In genomic region chr16:68469728-68470460, GRCh38 we compare ENCODE assay signal across 8 cellular contexts. TPM values are rescaled to one million over a fixed set of nuclear protein-coding genes. Genes with fewer than 3 reads are reported as not detected.
A peak's percentile ranks its signal among the peaks of the same experiment; 100 is the strongest.
DNase-seq lines count a peak whose midpoint lies in the region; ATAC-seq and TF ChIP-seq lines count a peak whose summit lies in the region.

No MANE protein-coding gene starts in this region.

- no peaks in the 10 kb centered on the region for H3K9me3 ChIP-seq in BLaER1 treated with 17β-estradiol and CSF1 and Interleukin-3, amounts not matched to agents 10 nM and 100 nM (replicated peaks in 1 of 11)
- no peaks in the 10 kb centered on the region for H3K9me3 ChIP-seq in Karpas-422 (ENCODE audit: low read length)

- no peaks in the 10 kb centered on the region for H3K36me3 ChIP-seq in BLaER1 treated with 17β-estradiol and CSF1 and Interleukin-3, amounts not matched to agents 10 nM and 100 nM
- no peaks in the 10 kb centered on the region for H3K36me3 ChIP-seq in Karpas-422 (ENCODE audit: insufficient read depth, low read length)

- peak overlapping the region; percentile 44 to 67 (median 50); a peak in 19 of 20 replicates for H3K4me3 ChIP-seq in BLaER1 treated with 17β-estradiol and CSF1 and Interleukin-3, amounts not matched to agents 10 nM and 100 nM
- H3K4me3 ChIP-seq in Karpas-422 (ENCODE audit: low read length) (peak overlapping the region; percentile 45), coronary artery (peak overlapping the region; percentile 28), foreskin fibroblast (ENCODE audit: low read depth in 1 of 2, low read length in 2 of 2) (peak overlapping the region in 1 of 2 donors; percentile 35)

- TF ChIP-seq CTCF in coronary artery (IDR thresholded peaks at IDR 0.05) = no peak
- no peak for TF ChIP-seq CTCF in foreskin fibroblast (IDR thresholded peaks at IDR 0.05; ENCODE audit: low read depth, low read length)

- no peaks in the 10 kb centered on the region for H3K9me2 ChIP-seq in Karpas-422 (replicated peaks; ENCODE audit: insufficient read depth, low read length)

- ATAC-seq in GM21367 (IDR thresholded peaks at IDR 0.05; ENCODE audit: unreplicated experiment) (peak; percentile 11), sciatic nerve (peak; percentile 50)

- H3K27ac ChIP-seq in BLaER1 treated with 17β-estradiol and CSF1 and Interleukin-3, amounts not matched to agents 10 nM and 100 nM = peak overlapping the region; percentile 65 to 89 (median 84); a peak in 21 of 22 replicates
- no peak overlapping the region for H3K27ac ChIP-seq in Karpas-422 (ENCODE audit: low read length)
- peak overlapping the region; percentile 37 to 45 for H3K27ac ChIP-seq in coronary artery

- H3K9ac ChIP-seq in BLaER1 treated with 17β-estradiol and CSF1 and Interleukin-3, amounts not matched to agents 10 nM and 100 nM = peak overlapping the region; percentile 69 to 77 (median 73)
- H3K9ac ChIP-seq in Karpas-422 (ENCODE audit: low read length) = peak overlapping the region; percentile 51

- intact Hi-C loops in sciatic nerve (cut with DNase I) = no loop called here

- no peaks in the 10 kb centered on the region for H3K79me2 ChIP-seq in Karpas-422 (ENCODE audit: low read length)

- peaks cover 52 to 68% (median 60%) of the 10 kb centered on the region in 10 experiments for H3K4me1 ChIP-seq in BLaER1 treated with 17β-estradiol and CSF1 and Interleukin-3, amounts not matched to agents 10 nM and 100 nM
- peaks cover 22% of the 10 kb centered on the region for H3K4me1 ChIP-seq in Karpas-422 (ENCODE audit: low read length)

- no peak for TF ChIP-seq POLR2A in erythroblast (IDR thresholded peaks at IDR 0.05; ENCODE audit: low read length)

- peak overlapping the region; percentile 85 to 99 (median 94) for H3K4me2 ChIP-seq in BLaER1 treated with 17β-estradiol and CSF1 and Interleukin-3, amounts not matched to agents 10 nM and 100 nM
- peak overlapping the region; percentile 70 for H3K4me2 ChIP-seq in Karpas-422 (ENCODE audit: low read depth, low read length, poor library complexity, severe bottlenecking)

- DNase-seq in Karpas-422 = no peak
- DNase-seq in coronary artery (ENCODE audit: low spot score) = no peak
- DNase-seq in sciatic nerve (ENCODE audit: low spot score) = no peak
- no peak for DNase-seq in HuH-7 (ENCODE audit: low spot score)
- no peak for DNase-seq in erythroblast (lab: John Stamatoyannopoulos, UW)
- DNase-seq in foreskin fibroblast = no peak

- peak overlapping the region; percentile 85 for H2AFZ ChIP-seq in Karpas-422 (ENCODE audit: low read length)

- no peaks in the 10 kb centered on the region for H4K20me1 ChIP-seq in BLaER1 treated with 17β-estradiol and CSF1 and Interleukin-3, amounts not matched to agents 10 nM and 100 nM
- H4K20me1 ChIP-seq in Karpas-422 (ENCODE audit: insufficient read depth, low read depth, low read length) = no peaks in the 10 kb centered on the region

- H3K27me3 ChIP-seq in BLaER1 treated with 17β-estradiol and CSF1 and Interleukin-3, amounts not matched to agents 10 nM and 100 nM = no peaks in the 10 kb centered on the region
- H3K27me3 ChIP-seq in Karpas-422 (ENCODE audit: low read length) = no peaks in the 10 kb centered on the region

RNA-seq across cellular contexts. Expression of gene SMPD3, which starts 21.6 kb away (rescaled TPM):
- 5.0 and 12.6 TPM in 2 replicates for total RNA-seq in Karpas-422 (2014; rRNA removed; shearing (Covaris generic); ENCODE audit: low replicate concordance)
- total RNA-seq in sciatic nerve = 1.2 TPM
